ENCODE assay signal across 9 cellular contexts in genomic region chr3:150759947-150760346, GRCh38. TPM values are rescaled to one million over a fixed set of nuclear protein-coding genes. Genes with fewer than 3 reads are reported as not detected.
A peak's percentile ranks its signal among the peaks of the same experiment; 100 is the strongest.
DNase-seq lines count a peak whose midpoint lies in the region; TF ChIP-seq lines count a peak whose summit lies in the region.
"Had no signal": no experiment of that assay in that cellular context is flagged by ENCODE, and none has a peak within 500 bp of the region (broad histone marks: within the 10 kb centered on the region; RNA-seq: fewer than 3 reads in every experiment).

No MANE protein-coding gene starts in this region.

- H3K9me3 ChIP-seq in BE2C (no peaks in the 10 kb centered on the region), Loucy (ENCODE audit: insufficient read depth, low read depth, low read length) (no peaks in the 10 kb centered on the region)

- no peaks in the 10 kb centered on the region for H3K27me3 ChIP-seq in BE2C
- H3K27me3 ChIP-seq in Loucy (ENCODE audit: insufficient read depth, low read length, poor library complexity, severe bottlenecking) = no peaks in the 10 kb centered on the region

- peaks cover 54% of the 10 kb centered on the region for H3K4me1 Mint-ChIP-seq in nephron progenitor cell

- no peak for TF ChIP-seq CTCF in BE2C (IDR thresholded peaks at IDR 0.05; ENCODE audit: low read depth, low read length)
- TF ChIP-seq CTCF in Loucy (conservative IDR thresholded peaks at IDR 0.05; ENCODE audit: low read length) = no peak
- TF ChIP-seq CTCF in coronary artery (IDR thresholded peaks at IDR 0.05) = no peak
- no peak for TF ChIP-seq CTCF in nephron progenitor cell (IDR thresholded peaks at IDR 0.05)

- no peak overlapping the region for H3K27ac Mint-ChIP-seq in nephron progenitor cell

- H3F3A ChIP-seq in Loucy (ENCODE audit: low read depth) = no peaks in the 10 kb centered on the region

- H3K79me2 ChIP-seq in Loucy (ENCODE audit: insufficient read depth, low read length) = peaks cover 77% of the 10 kb centered on the region

- H3K4me1 ChIP-seq in BE2C = peaks cover 2% of the 10 kb centered on the region; the same call in 1 of the 2 replicates
- H3K4me1 ChIP-seq in Loucy (ENCODE audit: insufficient read depth, low read length, poor library complexity, severe bottlenecking) = peaks cover 59% of the 10 kb centered on the region

- no peaks in the 10 kb centered on the region for H3K27me3 Mint-ChIP-seq in nephron progenitor cell (ENCODE audit: low read depth, poor library complexity)

- H3K36me3 ChIP-seq in BE2C (peaks cover 22% of the 10 kb centered on the region), Loucy (ENCODE audit: insufficient read depth, low read length) (no peaks in the 10 kb centered on the region)

- H3K4me2 ChIP-seq in Loucy (ENCODE audit: low read depth, low read length, poor library complexity, severe bottlenecking) = peak overlapping the region; percentile 99

- peaks cover 45% of the 10 kb centered on the region for H4K20me1 ChIP-seq in Loucy (ENCODE audit: insufficient read depth, low read length, poor library complexity, severe bottlenecking)

- DNase-seq in BE2C = no peak
- DNase-seq in coronary artery (ENCODE audit: low spot score) = no peak
- DNase-seq in nephron progenitor cell = no peak
- no peak for DNase-seq in NCI-H2227 (lab: John Stamatoyannopoulos, UW; ENCODE audit: unreplicated experiment)
- no peak for DNase-seq in DMS79 (lab: John Stamatoyannopoulos, UW)
- DNase-seq in RPMI8226 = no peak
- DNase-seq in dedifferentiated amniotic fluid mesenchymal stem cell (ENCODE audit: extremely low spot score) = no peak
- DNase-seq: NCI-H1930 had no signal

- H3K9me3 Mint-ChIP-seq in nephron progenitor cell = no peaks in the 10 kb centered on the region

- H2AFZ ChIP-seq in Loucy (ENCODE audit: low read length) = no peak overlapping the region

- peak overlapping the region; percentile 96 for H3K4me3 ChIP-seq in BE2C (ENCODE audit: low read depth, low read length)
- H3K4me3 ChIP-seq in Loucy (ENCODE audit: low read length, poor library complexity, severe bottlenecking) = peak overlapping the region; percentile 88
- peak overlapping the region; percentile 72 for H3K4me3 ChIP-seq in coronary artery

- peak overlapping the region; percentile 1 to 27 for H3K27ac ChIP-seq in coronary artery

- peak overlapping the region; percentile 90 for H3K9ac ChIP-seq in Loucy (ENCODE audit: low read depth, low read length, poor library complexity, severe bottlenecking)

- H3K4me3 Mint-ChIP-seq in nephron progenitor cell = peak overlapping the region; percentile 66

- H3K36me3 Mint-ChIP-seq in nephron progenitor cell (ENCODE audit: low read depth) = peaks cover 20% of the 10 kb centered on the region

- H3K9me2 ChIP-seq in Loucy (replicated peaks; ENCODE audit: low read depth, low read length) = no peaks in the 10 kb centered on the region

RNA-seq across cellular contexts. Expression of gene SIAH2, which starts 3.0 kb away (rescaled TPM):
- 50.2 TPM for polyA plus RNA-seq in BE2C (2012; ENCODE audit: insufficient read depth, insufficient read length, low read depth)

RNA-seq across cellular contexts. Expression of gene ERICH6, which starts 56.2 kb away (rescaled TPM):
- not detected for polyA plus RNA-seq in BE2C (2012; ENCODE audit: insufficient read depth, insufficient read length, low read depth)
